ENCODE assay signal across 8 cellular contexts in the genomic region with DNA sequence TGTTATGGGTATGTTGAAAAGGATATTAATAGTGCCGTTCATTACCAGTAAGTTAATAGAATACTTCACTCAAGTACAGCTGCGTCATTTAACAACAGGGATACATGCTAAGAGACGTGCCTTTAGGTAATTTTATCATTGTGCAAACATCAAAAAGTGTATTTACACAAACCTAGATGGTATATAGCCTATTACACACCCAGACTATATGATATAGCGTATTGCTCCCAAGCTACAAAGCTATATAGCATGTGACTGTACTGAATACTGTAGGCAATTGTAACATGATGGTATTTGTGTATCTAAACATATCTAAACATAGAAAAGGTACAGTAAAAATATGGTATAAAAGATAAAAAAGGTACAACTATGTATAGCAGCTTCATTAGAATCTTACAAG. TPM values are rescaled to one million over a fixed set of nuclear protein-coding genes. Genes with fewer than 3 reads are reported as not detected.
"Had no signal": no experiment of that assay in that cellular context is flagged by ENCODE, and none has a peak within 500 bp of the region (broad histone marks: within the 10 kb centered on the region; RNA-seq: fewer than 3 reads in every experiment).

No MANE protein-coding gene starts in this region.

- H3K36me3 ChIP-seq: HAP-1 had no signal

- ATAC-seq: K562 had no signal

- H2AFZ ChIP-seq: GM23248 had no signal

- H3K4me3 ChIP-seq: GM23248, HAP-1, K562 had no signal

- DNase-seq: GOT3, H7 had no signal

- FAIRE-seq: HTR-8/SVneo, K562 had no signal

- H3K4me2 ChIP-seq: KMS-11 had no signal

- H3K9ac ChIP-seq: KMS-11 had no signal

- H3K27ac ChIP-seq: GM23248, KMS-11 had no signal

- H3K9me3 ChIP-seq: HAP-1 had no signal

- H3K4me1 ChIP-seq: HAP-1 had no signal

RNA-seq across cellular contexts. Expression of a gene that starts 11.1 kb away (rescaled TPM):
- total RNA-seq: HT-29 had no signal
- polyA plus RNA-seq: K562 had no signal
